8 cellular contexts compared by ENCODE assay signal in the genomic region with DNA sequence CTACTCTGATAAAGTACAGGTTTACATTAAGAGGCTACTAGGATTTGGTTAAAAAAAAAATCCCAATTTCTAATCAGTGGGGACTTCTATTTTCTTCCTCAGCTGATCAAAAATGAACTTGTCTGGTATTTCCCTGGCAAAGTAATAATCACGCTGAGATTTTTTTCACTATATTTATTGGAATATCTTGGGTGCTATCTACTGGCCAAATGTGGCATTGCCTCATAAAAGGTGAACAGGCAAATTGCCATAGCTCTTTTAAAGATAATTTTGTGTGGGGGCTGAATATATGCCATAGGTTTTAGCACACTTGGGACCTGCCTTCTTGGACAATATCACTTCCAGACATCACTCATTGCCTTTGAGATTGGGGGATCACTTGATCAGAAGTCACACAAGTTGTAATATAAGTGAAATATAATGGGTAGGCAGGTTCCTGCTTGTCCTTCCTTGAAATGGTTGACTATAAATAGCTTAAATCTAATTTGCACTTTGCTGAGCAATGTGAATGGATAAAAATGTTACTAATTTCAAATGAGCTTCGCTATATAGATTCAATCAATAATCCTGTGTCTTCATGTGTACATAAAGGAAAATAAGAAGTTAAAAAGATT. TPM values are rescaled to one million over a fixed set of nuclear protein-coding genes. Genes with fewer than 3 reads are reported as not detected.
DNase-seq lines count a peak whose midpoint lies in the region; FAIRE-seq and TF ChIP-seq lines count a peak whose summit lies in the region.

No MANE protein-coding gene starts in this region.

- H3K23me2 ChIP-seq in H1 (ENCODE audit: low read depth, low read length) = peaks cover 2% of the 10 kb centered on the region; the same call in 1 of the 2 replicates

- H3K14ac ChIP-seq in H1 (ENCODE audit: insufficient read length) = no peak overlapping the region

- no peak overlapping the region for H3K4me2 ChIP-seq in H1 (ENCODE audit: insufficient read depth in 1 of 2, low read depth in 2 of 2, low read length in 2 of 2)
- no peak overlapping the region for H3K4me2 ChIP-seq in osteoblast (ENCODE audit: insufficient read depth, low read length)

- FAIRE-seq in H1 (lab: Jason Lieb, UNC) = no peak

- no peak overlapping the region for H3K27ac ChIP-seq in HEK293 (ENCODE audit: extremely low read depth, low read depth, low read length)
- H3K27ac ChIP-seq in H1 (ENCODE audit: low read depth, low read length) = no peak overlapping the region
- H3K27ac ChIP-seq in osteoblast (ENCODE audit: low read depth, low read length) = no peak overlapping the region

- H3K4ac ChIP-seq in H1 (replicated peaks; ENCODE audit: insufficient read length, low read depth, low read length) = no peak overlapping the region

- H3K23ac ChIP-seq in H1 (ENCODE audit: insufficient read length) = no peak overlapping the region

- H3K27me3 ChIP-seq in H1 (replicated peaks in 1 of 4; ENCODE audit: control insufficient read depth in 3 of 4, extremely low read depth in 1 of 4, insufficient read depth in 3 of 4, low read length in 3 of 4) (peaks cover 0 to 3% (median 0%) of the 10 kb centered on the region in 4 experiments; a peak in 1 of 7 replicates), osteoblast (ENCODE audit: insufficient read depth, low read length) (peaks cover 8% of the 10 kb centered on the region)

- H3K4me1 ChIP-seq in HEK293 (ENCODE audit: control insufficient read depth, insufficient read depth, low read length) = no peaks in the 10 kb centered on the region
- H3K4me1 ChIP-seq in H1 (replicated peaks in 1 of 4; ENCODE audit: control insufficient read depth in 3 of 4, insufficient read depth in 4 of 4, low read length in 3 of 4) = peaks cover 0 to under 1% (median 0%) of the 10 kb centered on the region in 4 experiments; a peak in 1 of 7 replicates
- H3K4me1 ChIP-seq in osteoblast (ENCODE audit: insufficient read depth, low read length) = no peaks in the 10 kb centered on the region

- no peaks in the 10 kb centered on the region for H3K79me1 ChIP-seq in H1 (ENCODE audit: low read depth, low read length)

- H4K20me1 ChIP-seq in H1 (replicated peaks in 1 of 2; ENCODE audit: control insufficient read depth in 1 of 2, insufficient read depth in 2 of 2, low read length in 2 of 2) = no peaks in the 10 kb centered on the region
- no peaks in the 10 kb centered on the region for H4K20me1 ChIP-seq in osteoblast (ENCODE audit: insufficient read depth, low read length)

- TF ChIP-seq CTCF in HEK293 (tag by site-specific recombination; IDR thresholded peaks at IDR 0.05) (0 out of 2 replicates have a peak, but pooled peaks have one; percentile 17), H1 (IDR thresholded peaks at IDR 0.05; ENCODE audit: control extremely low read depth in 1 of 3, insufficient read depth in 1 of 3, low read depth in 1 of 3, low read length in 3 of 3) (peak in 2 of 3 experiments; percentile 50 to 59; a peak in 2 of 4 replicates), osteoblast (IDR thresholded peaks at IDR 0.05; ENCODE audit: extremely low read depth, low read depth, low read length) (peak; percentile 70)

- TF ChIP-seq POLR2A in H1 (IDR thresholded peaks at IDR 0.05; ENCODE audit: control extremely low read depth in 1 of 2, low read depth in 2 of 2, low read length in 2 of 2) = no peak

- no peak overlapping the region for H2BK12ac ChIP-seq in H1 (ENCODE audit: low read depth, low read length)

- no peak overlapping the region for H3K4me3 ChIP-seq in HEK293 (ENCODE audit: low read depth, low read length)
- no peak overlapping the region for H3K4me3 ChIP-seq in H1 (ENCODE audit: extremely low read depth in 1 of 4, insufficient read depth in 2 of 4, low read depth in 3 of 4, low read length in 4 of 4)
- H3K4me3 ChIP-seq in osteoblast (ENCODE audit: insufficient read depth, low read length) = no peak overlapping the region

- POLR2A ChIA-PET in HEK293 (lab: Yijun Ruan, JAX) = interaction anchor here (1.0 kb wide), 1 partner anchor 9 kb away, joined by 3 read pairs; no protein-coding TSS in a partner anchor
- POLR2A ChIA-PET in H1 (lab: Charles Lee; ENCODE audit: partially characterized antibody) = no interaction called here

- H4K8ac ChIP-seq in H1 (ENCODE audit: extremely low read depth, insufficient read depth, low read length) = no peak overlapping the region

- H2BK20ac ChIP-seq in H1 (ENCODE audit: low read length) = no peak overlapping the region

- no peaks in the 10 kb centered on the region for H3K9me3 ChIP-seq in HEK293 (ENCODE audit: control insufficient read depth, insufficient read depth, low read depth, low read length)
- no peaks in the 10 kb centered on the region for H3K9me3 ChIP-seq in H1 (ENCODE audit: insufficient read depth in 2 of 2, low read depth in 1 of 2, low read length in 1 of 2)
- H3K9me3 ChIP-seq in osteoblast (ENCODE audit: low read depth, low read length) = no peaks in the 10 kb centered on the region

- H4K91ac ChIP-seq in H1 (replicated peaks; ENCODE audit: insufficient read length, low read length) = no peak overlapping the region

- H2BK5ac ChIP-seq in H1 (ENCODE audit: low read depth, low read length) = no peak overlapping the region

- H3K56ac ChIP-seq in H1 (replicated peaks; ENCODE audit: insufficient read length, low read depth, low read length) = no peak overlapping the region

- H4K5ac ChIP-seq in H1 (ENCODE audit: insufficient read length, low read depth, low read length) = no peak overlapping the region

- H3K18ac ChIP-seq in H1 (ENCODE audit: extremely low read depth, low read length) = no peak overlapping the region

- H3K36me3 ChIP-seq in HEK293 (ENCODE audit: control insufficient read depth in 2 of 2, insufficient read depth in 1 of 2, low read length in 2 of 2) (no peaks in the 10 kb centered on the region), H1 (ENCODE audit: control insufficient read depth in 2 of 4, insufficient read depth in 4 of 4, low read length in 3 of 4) (no peaks in the 10 kb centered on the region), osteoblast (ENCODE audit: insufficient read depth, low read length) (no peaks in the 10 kb centered on the region)

- no peak overlapping the region for H2BK120ac ChIP-seq in H1 (replicated peaks; ENCODE audit: low read depth, low read length)

- H3K79me2 ChIP-seq in H1 (ENCODE audit: control insufficient read depth in 1 of 2, insufficient read depth in 2 of 2, low read length in 2 of 2) (no peaks in the 10 kb centered on the region), osteoblast (ENCODE audit: insufficient read depth, low read length) (no peaks in the 10 kb centered on the region)

- no peak for TF ChIP-seq EP300 in H1 (IDR thresholded peaks at IDR 0.05; ENCODE audit: borderline replicate concordance in 1 of 2, low read depth in 2 of 2, low read length in 2 of 2)

- H3K9ac ChIP-seq in H1 (replicated peaks in 1 of 4; ENCODE audit: extremely low read depth in 1 of 4, low read depth in 3 of 4, low read length in 3 of 4) = no peak overlapping the region

- H2AFZ ChIP-seq in H1 (ENCODE audit: low read length) (no peak overlapping the region), osteoblast (ENCODE audit: low read length) (no peak overlapping the region)

- no peak overlapping the region for H2AK5ac ChIP-seq in H1 (ENCODE audit: low read depth, low read length)

- 22% methylated on average over 2 of the region's 2 CpGs; no CpG with 5 or more reads in 1 of the 2 experiments for WGBS in H1 (ENCODE audit: extremely low coverage in 1 of 2, insufficient coverage in 1 of 2, insufficient read length in 1 of 2, insufficient replicate concordance in 2 of 2, low coverage in 1 of 2, low lambda C conversion rate in 2 of 2, missing lambda C conversion rate in 1 of 2), 2 experiments

- H2BK15ac ChIP-seq in H1 (ENCODE audit: low read length) = no peak overlapping the region

- peak; percentile 78 to 81 for TF ChIP-seq RAD21 in H1 (IDR thresholded peaks at IDR 0.05 in 1 of 2, conservative IDR thresholded peaks at IDR 0.05 in 1 of 2; ENCODE audit: low read depth in 2 of 2, low read length in 2 of 2)

- CTCF ChIA-PET in HEK293 (lab: Yijun Ruan, JAX) = interaction anchor here (0.6 to 4.0 kb wide), 42 partner anchors 9 to 921 kb away, joined by 3 to 46 read pairs (median 4); no protein-coding TSS in a partner anchor
- CTCF ChIA-PET in H1 (lab: Charles Lee; ENCODE audit: partially characterized antibody) = interaction anchor here (0.7 to 4.2 kb wide), 58 partner anchors 9 to 899 kb away, joined by 3 to 35 read pairs (median 4); a partner anchor contains a TSS

- DNase-seq in Daoy (ENCODE audit: low read depth) (peak; percentile 19), NCI-H748 treated with DMSO at 0.1 percent for 48 hours (lab: John Stamatoyannopoulos, UW) (peak; percentile 36), H1 (ENCODE audit: low read depth in 1 of 2, low spot score in 2 of 2) (no peak), osteoblast (ENCODE audit: insufficient read length, low spot score, missing footprints) (no peak), SHP77 (lab: John Stamatoyannopoulos, UW) (no peak), GM19240 (ENCODE audit: insufficient read length, low spot score) (no peak)
- DNase-seq in activated CD4-positive, alpha-beta T cell treated with anti-CD3 and anti-CD28 coated beads, Interleukin-2, amount 50 U/mL, for 48 hours = no peak

TF ChIP-seq in HEK293, 187 proteins besides CTCF, POLR2A, EP300 and RAD21:
- TF ChIP-seq ZNF654 (tag by site-specific recombination; IDR thresholded peaks at IDR 0.05; ENCODE audit: low read depth) = peak; percentile 81
- no peak for TF ChIP-seq ZNF501 (tag by site-specific recombination; IDR thresholded peaks at IDR 0.05)

TF ChIP-seq in H1, 55 proteins besides CTCF, POLR2A, EP300 and RAD21 (continues in another document):
- TF ChIP-seq TBP (IDR thresholded peaks at IDR 0.05; ENCODE audit: low read depth, low read length) = no peak

RNA-seq across cellular contexts. Expression of a gene that starts 7.0 kb away (rescaled TPM):
- 1.4 and 5.6 TPM in 2 replicates for total RNA-seq in Daoy (2014; rRNA removed; shearing (Covaris generic))
- 5.6 and 6.9 TPM in 2 replicates for total RNA-seq in H1 (2021; fragmentation: NEBNext Ultra II Directional; extraction: Animal tissue kit (Norgen Biotek cat#: 25700))
- 1.8 and 1.9 TPM in 2 replicates for polyA plus RNA-seq in H1 (2011; rRNA removed)
- polyA plus RNA-seq in H1 (2011; cell fraction: cytosol; rRNA removed) = 1.8 TPM
- 1.3 TPM for polyA plus RNA-seq in H1 (2011; cell fraction: nucleus; rRNA removed)
- 2.5 to 4.3 TPM (median 3.2 TPM) in 4 replicates for polyA plus RNA-seq in H1 (2012, experiment 1 of 2)
- 1.4 TPM for polyA plus RNA-seq in H1 (2012, experiment 2 of 2)
- polyA plus RNA-seq in H1 (2013, experiment 1 of 2) = 1.9 TPM
- 2.3 TPM for polyA plus RNA-seq in H1 (2013, experiment 2 of 2)
- 4.6 and 5.4 TPM in 2 replicates for polyA minus RNA-seq in H1 (2011; rRNA and poly(A)+ RNA removed)
- 2.2 TPM for polyA minus RNA-seq in H1 (2011; cell fraction: cytosol; rRNA and poly(A)+ RNA removed)
- 2.5 TPM for polyA minus RNA-seq in H1 (2011; cell fraction: nucleus; rRNA and poly(A)+ RNA removed)
- total RNA-seq in osteoblast = not detected in 2 replicates

Comparison
In these comparisons a context has a peak if more than half of its experiments do, and no peak if none do; other contexts are left out.
1. DNase-seq: peak in Daoy (single experiment) and NCI-H748 treated with DMSO at 0.1 percent for 48 hours (single experiment); none in H1 (0 of 2), osteoblast (single experiment), SHP77 (0 of 2), GM19240 (single experiment) and activated CD4-positive, alpha-beta T cell treated with anti-CD3 and anti-CD28 coated beads, Interleukin-2, amount 50 U/mL, for 48 hours (0 of 2).
2. CTCF ChIP-seq: peak in every context shown above with its lines; median percentile 70 in osteoblast; 54 in H1; 17 in HEK293.